Comparison of ENCODE assay signal across 1 cellular context in genomic region chr3:29141197-29141911, GRCh38.
TF ChIP-seq lines count a peak whose summit lies in the region.

No MANE protein-coding gene starts in this region.

TF ChIP-seq in endothelial cell of umbilical vein, 7 proteins besides CTCF, POLR2A, EP300 and RAD21 (continued from another document):
- TF ChIP-seq POLR2AphosphoS5 (IDR thresholded peaks at IDR 0.05; ENCODE audit: insufficient read depth, low read depth, low read length) (no peak), EZH2 (IDR thresholded peaks at IDR 0.05; ENCODE audit: borderline replicate concordance, low read depth, low read length, severe bottlenecking) (no peak), MAX (IDR thresholded peaks at IDR 0.05; ENCODE audit: insufficient read depth, insufficient read length) (no peak), JUN (IDR thresholded peaks at IDR 0.05; ENCODE audit: borderline replicate concordance, insufficient read depth, insufficient read length, low read depth) (no peak), FOS (IDR thresholded peaks at IDR 0.05; ENCODE audit: borderline replicate concordance, insufficient read depth, low read length) (no peak)
